15 cellular contexts compared by ENCODE assay signal in the genomic region with DNA sequence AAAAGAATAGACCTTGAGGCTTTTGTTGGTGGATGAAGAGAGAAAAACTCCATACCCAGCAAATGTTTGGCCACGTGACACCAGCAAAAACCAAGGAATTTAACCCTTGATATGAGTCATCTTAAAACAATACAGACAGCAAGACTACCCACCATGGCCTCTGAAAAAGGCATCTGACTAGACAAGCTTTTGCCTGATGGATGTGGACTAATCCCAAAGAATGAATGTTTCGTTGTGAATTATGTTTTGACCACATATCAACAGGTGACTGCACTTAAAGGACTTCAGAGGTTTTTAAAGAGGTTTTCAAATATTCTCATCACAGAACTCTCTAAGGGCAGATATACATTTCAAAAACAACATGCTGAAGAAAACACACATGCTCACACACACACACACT. TPM values are rescaled to one million over a fixed set of nuclear protein-coding genes. Genes with fewer than 3 reads are reported as not detected.
DNase-seq lines count a peak whose midpoint lies in the region; ATAC-seq and TF ChIP-seq lines count a peak whose summit lies in the region.
"Had no signal": no experiment of that assay in that cellular context is flagged by ENCODE, and none has a peak within 500 bp of the region (broad histone marks: within the 10 kb centered on the region; RNA-seq: fewer than 3 reads in every experiment).

No MANE protein-coding gene starts in this region.

- no peak for ATAC-seq in GM21381 (IDR thresholded peaks at IDR 0.05; ENCODE audit: unreplicated experiment)
- ATAC-seq: stimulated activated naive CD8-positive, alpha-beta T cell treated with anti-CD3 and anti-CD28 coated beads, Interleukin-15, amount 100 ng/mL, for 72 hours had no signal

- H3K36me3 ChIP-seq in MG63: no peaks in the 10 kb centered on the region
- H3K36me3 ChIP-seq: BLaER1, cardiac muscle cell had no signal

- H3K27me3 ChIP-seq in MG63: no peaks in the 10 kb centered on the region
- H3K27me3 ChIP-seq: BLaER1, cardiac muscle cell had no signal

- DNase-seq in EH (ENCODE audit: low read depth) (peak; percentile 59), MG63 (peak; percentile 50), choroid plexus epithelial cell (ENCODE audit: low read depth) (peak; percentile 87), myocyte (ENCODE audit: low read depth) (peak; percentile 72), NCI-H345 (lab: John Stamatoyannopoulos, UW) (no peak), germinal center (ENCODE audit: low spot score) (no peak), NCI-H1436 treated with DMSO at 0.1 percent for 48 hours (lab: John Stamatoyannopoulos, UW) (no peak)
- DNase-seq: activated CD4-positive, alpha-beta T cell treated with anti-CD3 and anti-CD28 coated beads, Interleukin-2, amount 50 U/mL, for 1 hour; MM.1S; NCI-H2171; stimulated activated naive CD8-positive, alpha-beta T cell treated with anti-CD3 and anti-CD28 coated beads, Interleukin-15, amount 100 ng/mL, for 72 hours; T-helper 2 cell had no signal

- no peak for TF ChIP-seq CTCF in choroid plexus epithelial cell (conservative IDR thresholded peaks at IDR 0.05; ENCODE audit: low read depth, low read length)

- H3K4me3 ChIP-seq in MG63: no peak overlapping the region
- H3K4me3 ChIP-seq in choroid plexus epithelial cell (ENCODE audit: low read depth, low read length): no peak overlapping the region
- H3K4me3 ChIP-seq: BLaER1, cardiac muscle cell had no signal

- H3K9me3 ChIP-seq in MG63: no peaks in the 10 kb centered on the region
- H3K9me3 ChIP-seq: BLaER1 had no signal

RNA-seq across cellular contexts. Expression of a gene that starts 33.0 kb away (rescaled TPM):
- total RNA-seq in MG63 (2014; rRNA removed; shearing (Covaris generic); ENCODE audit: low replicate concordance): 0.03 and 0.37 TPM in 2 replicates
- total RNA-seq in myocyte: 11.9 and 25.3 TPM in 2 replicates
- polyA plus RNA-seq in myocyte (2012): 3.1 TPM

Comparison
In these comparisons a context has a peak if more than half of its experiments do, and no peak if none do; other contexts are left out.
1. DNase-seq: peak in EH (single experiment), MG63 (single experiment), choroid plexus epithelial cell (single experiment) and myocyte (single experiment); none in NCI-H345 (single experiment), germinal center (single experiment) and NCI-H1436 treated with DMSO at 0.1 percent for 48 hours (single experiment).